ENCODE assay signal across 18 cellular contexts in the genomic region with DNA sequence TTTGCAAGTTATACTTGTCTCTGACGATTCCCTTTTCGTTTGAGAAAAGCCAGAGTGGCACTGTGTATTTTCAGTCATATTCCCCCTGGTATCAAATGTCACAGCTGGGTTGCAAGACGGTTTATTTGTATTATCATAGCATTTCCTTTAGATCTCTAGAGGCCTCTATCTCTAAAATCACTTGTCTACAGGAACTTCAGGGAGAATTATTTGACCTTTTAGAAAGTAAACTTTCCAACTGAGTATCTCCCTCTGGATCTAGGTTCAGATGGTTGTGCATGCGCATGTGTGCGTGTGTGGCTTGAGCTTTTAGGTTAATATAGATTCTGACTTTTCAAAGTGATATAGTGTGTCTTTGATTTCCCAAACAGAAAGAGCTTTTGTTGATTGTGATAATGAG.
"Had no signal": no experiment of that assay in that cellular context is flagged by ENCODE, and none has a peak within 500 bp of the region (broad histone marks: within the 10 kb centered on the region; RNA-seq: fewer than 3 reads in every experiment).

No MANE protein-coding gene starts in this region.

- H3K36me3 ChIP-seq: adrenal gland, left ventricle myocardium inferior, neutrophil, upper lobe of left lung had no signal

- H3K4me2 ChIP-seq: hepatocyte had no signal

- H3K4me3 Mint-ChIP-seq: activated CD4-positive, alpha-beta memory T cell treated with anti-CD3 and anti-CD28 coated beads, Interleukin-2, amount 10 ng/mL, durations not matched to agents 7 days and 5 days; activated T-cell treated with anti-CD3 and anti-CD28 coated beads, Interleukin-2, amount 50 U/mL, for 24 hours; memory B cell; natural killer cell; stimulated activated naive CD8-positive, alpha-beta T cell treated with anti-CD3 and anti-CD28 coated beads, Interleukin-15, amount 100 ng/mL, for 72 hours; T-helper 1 cell treated with Interleukin-12 subunit alpha and Interleukin-12 subunit beta and Interleukin-4 antibody, amounts not matched to agents 30 μg/mL and 1 μg/mL, for 36 hours; WTC11 had no signal

- H3K27ac Mint-ChIP-seq: activated CD4-positive, alpha-beta memory T cell treated with anti-CD3 and anti-CD28 coated beads, Interleukin-2, amount 10 ng/mL, durations not matched to agents 7 days and 5 days; activated T-cell treated with anti-CD3 and anti-CD28 coated beads, Interleukin-2, amount 50 U/mL, for 24 hours; memory B cell; natural killer cell; stimulated activated naive CD8-positive, alpha-beta T cell treated with anti-CD3 and anti-CD28 coated beads, Interleukin-15, amount 100 ng/mL, for 72 hours; T-helper 1 cell treated with Interleukin-12 subunit alpha and Interleukin-12 subunit beta and Interleukin-4 antibody, amounts not matched to agents 30 μg/mL and 1 μg/mL, for 36 hours; WTC11 had no signal

- H3K27ac ChIP-seq: adrenal gland, hepatocyte, left ventricle myocardium inferior, neutrophil, upper lobe of left lung had no signal

- H3K4me3 ChIP-seq: adrenal gland, hepatocyte, left ventricle myocardium inferior, upper lobe of left lung had no signal

- H3K79me2 ChIP-seq: hepatocyte had no signal

- DNase-seq: activated CD4-positive, alpha-beta memory T cell treated with anti-CD3 and anti-CD28 coated beads, Interleukin-2, amount 10 ng/mL, durations not matched to agents 7 days and 5 days; activated CD4-positive, alpha-beta T cell treated with anti-CD3 and anti-CD28 coated beads for 4 hours; activated effector memory CD4-positive, alpha-beta T cell treated with Interleukin-2 at 50 U/mL for 16 hours; activated naive CD4-positive, alpha-beta T cell treated with anti-CD3 and anti-CD28 coated beads, Interleukin-2, amount 50 U/mL, for 16 hours; activated T-cell treated with anti-CD3 and anti-CD28 coated beads, Interleukin-2, amount 50 U/mL, for 24 hours; adrenal gland; caudate nucleus; left ventricle myocardium inferior; natural killer cell; posterior cingulate gyrus; stimulated activated naive CD8-positive, alpha-beta T cell treated with anti-CD3 and anti-CD28 coated beads, Interleukin-15, amount 100 ng/mL, for 72 hours; upper lobe of left lung had no signal

- H3K9me3 ChIP-seq: adrenal gland, left ventricle myocardium inferior, neutrophil, upper lobe of left lung had no signal

- ATAC-seq: natural killer cell; stimulated activated naive CD8-positive, alpha-beta T cell treated with anti-CD3 and anti-CD28 coated beads, Interleukin-15, amount 100 ng/mL, for 72 hours; WTC11 had no signal

- H3K4me1 ChIP-seq: adrenal gland, left ventricle myocardium inferior, upper lobe of left lung had no signal

- H2AFZ ChIP-seq: hepatocyte had no signal

- H3K4me1 Mint-ChIP-seq: memory B cell had no signal

- H3K9me3 Mint-ChIP-seq: activated CD4-positive, alpha-beta memory T cell treated with anti-CD3 and anti-CD28 coated beads, Interleukin-2, amount 10 ng/mL, durations not matched to agents 7 days and 5 days; activated T-cell treated with anti-CD3 and anti-CD28 coated beads, Interleukin-2, amount 50 U/mL, for 24 hours; memory B cell; natural killer cell; stimulated activated naive CD8-positive, alpha-beta T cell treated with anti-CD3 and anti-CD28 coated beads, Interleukin-15, amount 100 ng/mL, for 72 hours; T-helper 1 cell treated with Interleukin-12 subunit alpha and Interleukin-12 subunit beta and Interleukin-4 antibody, amounts not matched to agents 30 μg/mL and 1 μg/mL, for 36 hours had no signal

- H3K27me3 ChIP-seq: adrenal gland, hepatocyte, neutrophil, upper lobe of left lung had no signal

- H3K36me3 Mint-ChIP-seq: memory B cell, natural killer cell, WTC11 had no signal

- FAIRE-seq: colon had no signal

- H3K27me3 Mint-ChIP-seq: stimulated activated naive CD8-positive, alpha-beta T cell treated with anti-CD3 and anti-CD28 coated beads, Interleukin-15, amount 100 ng/mL, for 72 hours had no signal
